ENCODE assay signal across 14 cellular contexts in genomic region chr2:214261683-214262082, GRCh38.
"Had no signal": no experiment of that assay in that cellular context is flagged by ENCODE, and none has a peak within 500 bp of the region (broad histone marks: within the 10 kb centered on the region; RNA-seq: fewer than 3 reads in every experiment).

No MANE protein-coding gene starts in this region.

- H3K9me3 ChIP-seq: neutrophil, prostate gland had no signal

- H3K4me1 ChIP-seq: prostate gland had no signal

- H3K4me3 ChIP-seq: cardiac muscle cell, coronary artery, prostate gland had no signal

- H3K27ac ChIP-seq: cardiac muscle cell, coronary artery, epithelial cell of prostate, neutrophil, prostate gland had no signal

- DNase-seq: activated CD4-positive, alpha-beta T cell treated with anti-CD3 and anti-CD28 coated beads, Interleukin-2, amount 50 U/mL, for 4 hours; activated CD4-positive, CD25-positive, alpha-beta regulatory T cell treated with anti-CD3 and anti-CD28 coated beads, Interleukin-2, amount 50 U/mL, for 72 hours; activated effector memory CD4-positive, alpha-beta T cell treated with Interleukin-2 at 50 U/mL for 16 hours; activated T-cell treated with anti-CD3 and anti-CD28 coated beads, Interleukin-2, amount 50 U/mL, for 24 hours; effector CD8-positive, alpha-beta T cell; naive B cell; stimulated activated CD4-positive, alpha-beta T cell treated with anti-CD3 and anti-CD28 coated beads, Interleukin-2, amount 100 ng/mL, for 24 hours; stimulated activated naive CD4-positive, alpha-beta T cell; trophoblast cell had no signal

- H3K27me3 ChIP-seq: cardiac muscle cell, neutrophil had no signal

- H3K36me3 ChIP-seq: cardiac muscle cell, neutrophil, prostate gland had no signal
